1 cellular context compared by ENCODE assay signal in genomic region chr5:95554331-95554646, GRCh38.
TF ChIP-seq lines count a peak whose summit lies in the region.

No MANE protein-coding gene starts in this region.

TF ChIP-seq in K562, 482 proteins besides CTCF, POLR2A, EP300 and RAD21 (continued from another document and continues in another):
- no peak for TF ChIP-seq THAP12 (CRISPR knock-in tag; IDR thresholded peaks at IDR 0.05)
- no peak for TF ChIP-seq KLF6 (CRISPR knock-in tag; IDR thresholded peaks at IDR 0.05; ENCODE audit: borderline replicate concordance)
- TF ChIP-seq, protein P1, sequence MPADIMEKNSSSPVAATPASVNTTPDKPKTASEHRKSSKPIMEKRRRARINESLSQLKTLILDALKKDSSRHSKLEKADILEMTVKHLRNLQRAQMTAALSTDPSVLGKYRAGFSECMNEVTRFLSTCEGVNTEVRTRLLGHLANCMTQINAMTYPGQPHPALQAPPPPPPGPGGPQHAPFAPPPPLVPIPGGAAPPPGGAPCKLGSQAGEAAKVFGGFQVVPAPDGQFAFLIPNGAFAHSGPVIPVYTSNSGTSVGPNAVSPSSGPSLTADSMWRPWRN (IDR thresholded peaks at IDR 0.05; ENCODE audit: low read depth): no peak
- TF ChIP-seq E2F3 (CRISPR knock-in tag; IDR thresholded peaks at IDR 0.05): no peak
- TF ChIP-seq SNIP1 (IDR thresholded peaks at IDR 0.05; ENCODE audit: low read depth): no peak
- no peak for TF ChIP-seq BRF1 (IDR thresholded peaks at IDR 0.05; ENCODE audit: borderline replicate concordance, extremely low read depth, insufficient read length)
- no peak for TF ChIP-seq NFIX (CRISPR knock-in tag; IDR thresholded peaks at IDR 0.05; ENCODE audit: low read depth)
- TF ChIP-seq MTA3 (IDR thresholded peaks at IDR 0.05; ENCODE audit: borderline replicate concordance): 0 out of 2 replicates have a peak, but pooled peaks have one; percentile 13
- TF ChIP-seq, protein P2, sequence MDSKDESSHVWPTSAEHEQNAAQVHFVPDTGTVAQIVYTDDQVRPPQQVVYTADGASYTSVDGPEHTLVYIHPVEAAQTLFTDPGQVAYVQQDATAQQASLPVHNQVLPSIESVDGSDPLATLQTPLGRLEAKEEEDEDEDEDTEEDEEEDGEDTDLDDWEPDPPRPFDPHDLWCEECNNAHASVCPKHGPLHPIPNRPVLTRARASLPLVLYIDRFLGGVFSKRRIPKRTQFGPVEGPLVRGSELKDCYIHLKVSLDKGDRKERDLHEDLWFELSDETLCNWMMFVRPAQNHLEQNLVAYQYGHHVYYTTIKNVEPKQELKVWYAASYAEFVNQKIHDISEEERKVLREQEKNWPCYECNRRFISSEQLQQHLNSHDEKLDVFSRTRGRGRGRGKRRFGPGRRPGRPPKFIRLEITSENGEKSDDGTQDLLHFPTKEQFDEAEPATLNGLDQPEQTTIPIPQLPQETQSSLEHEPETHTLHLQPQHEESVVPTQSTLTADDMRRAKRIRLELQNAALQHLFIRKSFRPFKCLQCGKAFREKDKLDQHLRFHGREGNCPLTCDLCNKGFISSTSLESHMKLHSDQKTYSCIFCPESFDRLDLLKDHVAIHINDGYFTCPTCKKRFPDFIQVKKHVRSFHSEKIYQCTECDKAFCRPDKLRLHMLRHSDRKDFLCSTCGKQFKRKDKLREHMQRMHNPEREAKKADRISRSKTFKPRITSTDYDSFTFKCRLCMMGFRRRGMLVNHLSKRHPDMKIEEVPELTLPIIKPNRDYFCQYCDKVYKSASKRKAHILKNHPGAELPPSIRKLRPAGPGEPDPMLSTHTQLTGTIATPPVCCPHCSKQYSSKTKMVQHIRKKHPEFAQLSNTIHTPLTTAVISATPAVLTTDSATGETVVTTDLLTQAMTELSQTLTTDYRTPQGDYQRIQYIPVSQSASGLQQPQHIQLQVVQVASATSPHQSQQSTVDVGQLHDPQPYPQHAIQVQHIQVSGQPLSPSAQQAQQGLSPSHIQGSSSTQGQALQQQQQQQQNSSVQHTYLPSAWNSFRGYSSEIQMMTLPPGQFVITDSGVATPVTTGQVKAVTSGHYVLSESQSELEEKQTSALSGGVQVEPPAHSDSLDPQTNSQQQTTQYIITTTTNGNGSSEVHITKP (IDR thresholded peaks at IDR 0.05; ENCODE audit: partially characterized antibody): peak; percentile 37
- TF ChIP-seq RB1 (IDR thresholded peaks at IDR 0.05; ENCODE audit: low read depth): no peak
- TF ChIP-seq KLF13 (tag; IDR thresholded peaks at IDR 0.05; ENCODE audit: borderline replicate concordance, low read depth): no peak
- TF ChIP-seq, protein P3, sequence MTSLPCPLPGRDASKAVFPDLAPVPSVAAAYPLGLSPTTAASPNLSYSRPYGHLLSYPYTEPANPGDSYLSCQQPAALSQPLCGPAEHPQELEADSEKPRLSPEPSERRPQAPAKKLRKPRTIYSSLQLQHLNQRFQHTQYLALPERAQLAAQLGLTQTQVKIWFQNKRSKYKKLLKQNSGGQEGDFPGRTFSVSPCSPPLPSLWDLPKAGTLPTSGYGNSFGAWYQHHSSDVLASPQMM (CRISPR knock-in tag; IDR thresholded peaks at IDR 0.05): no peak
- TF ChIP-seq TCFL5 (CRISPR knock-in tag; conservative IDR thresholded peaks at IDR 0.05): no peak
- no peak for TF ChIP-seq RNF219 (CRISPR knock-in tag; IDR thresholded peaks at IDR 0.05)
- TF ChIP-seq HDAC1 (IDR thresholded peaks at IDR 0.05): no peak
- no peak for TF ChIP-seq HINFP (tag; conservative IDR thresholded peaks at IDR 0.05; ENCODE audit: low read depth)
- TF ChIP-seq BRD9 (IDR thresholded peaks at IDR 0.05; ENCODE audit: low read depth, partially characterized antibody): peak; percentile 66
- TF ChIP-seq JUND (IDR thresholded peaks at IDR 0.05; ENCODE audit: borderline replicate concordance, low read depth, low read length): no peak
- TF ChIP-seq JUND (tag; IDR thresholded peaks at IDR 0.05; ENCODE audit: borderline replicate concordance, low read depth, low read length): peak; percentile 21; the same call in 1 of the 3 replicates
- no peak for TF ChIP-seq ZNF384 (IDR thresholded peaks at IDR 0.05; ENCODE audit: low read depth, low read length)
- TF ChIP-seq GTF2F1 (IDR thresholded peaks at IDR 0.05; ENCODE audit: low read depth, low read length): no peak
- TF ChIP-seq OTX1 (CRISPR knock-in tag; IDR thresholded peaks at IDR 0.05): no peak
- TF ChIP-seq ZNF12 (CRISPR knock-in tag; IDR thresholded peaks at IDR 0.05): 0 out of 2 replicates have a peak, but pooled peaks have one; percentile 19
- no peak for TF ChIP-seq RFX1 (IDR thresholded peaks at IDR 0.05)
- no peak for TF ChIP-seq POLR2AphosphoS2 (IDR thresholded peaks at IDR 0.05; ENCODE audit: low read length)
- TF ChIP-seq SMARCE1 (IDR thresholded peaks at IDR 0.05): 0 out of 2 replicates have a peak, but pooled peaks have one; percentile 45
- no peak for TF ChIP-seq RAD51 (IDR thresholded peaks at IDR 0.05; ENCODE audit: borderline replicate concordance, low read depth)
- TF ChIP-seq, protein P4, sequence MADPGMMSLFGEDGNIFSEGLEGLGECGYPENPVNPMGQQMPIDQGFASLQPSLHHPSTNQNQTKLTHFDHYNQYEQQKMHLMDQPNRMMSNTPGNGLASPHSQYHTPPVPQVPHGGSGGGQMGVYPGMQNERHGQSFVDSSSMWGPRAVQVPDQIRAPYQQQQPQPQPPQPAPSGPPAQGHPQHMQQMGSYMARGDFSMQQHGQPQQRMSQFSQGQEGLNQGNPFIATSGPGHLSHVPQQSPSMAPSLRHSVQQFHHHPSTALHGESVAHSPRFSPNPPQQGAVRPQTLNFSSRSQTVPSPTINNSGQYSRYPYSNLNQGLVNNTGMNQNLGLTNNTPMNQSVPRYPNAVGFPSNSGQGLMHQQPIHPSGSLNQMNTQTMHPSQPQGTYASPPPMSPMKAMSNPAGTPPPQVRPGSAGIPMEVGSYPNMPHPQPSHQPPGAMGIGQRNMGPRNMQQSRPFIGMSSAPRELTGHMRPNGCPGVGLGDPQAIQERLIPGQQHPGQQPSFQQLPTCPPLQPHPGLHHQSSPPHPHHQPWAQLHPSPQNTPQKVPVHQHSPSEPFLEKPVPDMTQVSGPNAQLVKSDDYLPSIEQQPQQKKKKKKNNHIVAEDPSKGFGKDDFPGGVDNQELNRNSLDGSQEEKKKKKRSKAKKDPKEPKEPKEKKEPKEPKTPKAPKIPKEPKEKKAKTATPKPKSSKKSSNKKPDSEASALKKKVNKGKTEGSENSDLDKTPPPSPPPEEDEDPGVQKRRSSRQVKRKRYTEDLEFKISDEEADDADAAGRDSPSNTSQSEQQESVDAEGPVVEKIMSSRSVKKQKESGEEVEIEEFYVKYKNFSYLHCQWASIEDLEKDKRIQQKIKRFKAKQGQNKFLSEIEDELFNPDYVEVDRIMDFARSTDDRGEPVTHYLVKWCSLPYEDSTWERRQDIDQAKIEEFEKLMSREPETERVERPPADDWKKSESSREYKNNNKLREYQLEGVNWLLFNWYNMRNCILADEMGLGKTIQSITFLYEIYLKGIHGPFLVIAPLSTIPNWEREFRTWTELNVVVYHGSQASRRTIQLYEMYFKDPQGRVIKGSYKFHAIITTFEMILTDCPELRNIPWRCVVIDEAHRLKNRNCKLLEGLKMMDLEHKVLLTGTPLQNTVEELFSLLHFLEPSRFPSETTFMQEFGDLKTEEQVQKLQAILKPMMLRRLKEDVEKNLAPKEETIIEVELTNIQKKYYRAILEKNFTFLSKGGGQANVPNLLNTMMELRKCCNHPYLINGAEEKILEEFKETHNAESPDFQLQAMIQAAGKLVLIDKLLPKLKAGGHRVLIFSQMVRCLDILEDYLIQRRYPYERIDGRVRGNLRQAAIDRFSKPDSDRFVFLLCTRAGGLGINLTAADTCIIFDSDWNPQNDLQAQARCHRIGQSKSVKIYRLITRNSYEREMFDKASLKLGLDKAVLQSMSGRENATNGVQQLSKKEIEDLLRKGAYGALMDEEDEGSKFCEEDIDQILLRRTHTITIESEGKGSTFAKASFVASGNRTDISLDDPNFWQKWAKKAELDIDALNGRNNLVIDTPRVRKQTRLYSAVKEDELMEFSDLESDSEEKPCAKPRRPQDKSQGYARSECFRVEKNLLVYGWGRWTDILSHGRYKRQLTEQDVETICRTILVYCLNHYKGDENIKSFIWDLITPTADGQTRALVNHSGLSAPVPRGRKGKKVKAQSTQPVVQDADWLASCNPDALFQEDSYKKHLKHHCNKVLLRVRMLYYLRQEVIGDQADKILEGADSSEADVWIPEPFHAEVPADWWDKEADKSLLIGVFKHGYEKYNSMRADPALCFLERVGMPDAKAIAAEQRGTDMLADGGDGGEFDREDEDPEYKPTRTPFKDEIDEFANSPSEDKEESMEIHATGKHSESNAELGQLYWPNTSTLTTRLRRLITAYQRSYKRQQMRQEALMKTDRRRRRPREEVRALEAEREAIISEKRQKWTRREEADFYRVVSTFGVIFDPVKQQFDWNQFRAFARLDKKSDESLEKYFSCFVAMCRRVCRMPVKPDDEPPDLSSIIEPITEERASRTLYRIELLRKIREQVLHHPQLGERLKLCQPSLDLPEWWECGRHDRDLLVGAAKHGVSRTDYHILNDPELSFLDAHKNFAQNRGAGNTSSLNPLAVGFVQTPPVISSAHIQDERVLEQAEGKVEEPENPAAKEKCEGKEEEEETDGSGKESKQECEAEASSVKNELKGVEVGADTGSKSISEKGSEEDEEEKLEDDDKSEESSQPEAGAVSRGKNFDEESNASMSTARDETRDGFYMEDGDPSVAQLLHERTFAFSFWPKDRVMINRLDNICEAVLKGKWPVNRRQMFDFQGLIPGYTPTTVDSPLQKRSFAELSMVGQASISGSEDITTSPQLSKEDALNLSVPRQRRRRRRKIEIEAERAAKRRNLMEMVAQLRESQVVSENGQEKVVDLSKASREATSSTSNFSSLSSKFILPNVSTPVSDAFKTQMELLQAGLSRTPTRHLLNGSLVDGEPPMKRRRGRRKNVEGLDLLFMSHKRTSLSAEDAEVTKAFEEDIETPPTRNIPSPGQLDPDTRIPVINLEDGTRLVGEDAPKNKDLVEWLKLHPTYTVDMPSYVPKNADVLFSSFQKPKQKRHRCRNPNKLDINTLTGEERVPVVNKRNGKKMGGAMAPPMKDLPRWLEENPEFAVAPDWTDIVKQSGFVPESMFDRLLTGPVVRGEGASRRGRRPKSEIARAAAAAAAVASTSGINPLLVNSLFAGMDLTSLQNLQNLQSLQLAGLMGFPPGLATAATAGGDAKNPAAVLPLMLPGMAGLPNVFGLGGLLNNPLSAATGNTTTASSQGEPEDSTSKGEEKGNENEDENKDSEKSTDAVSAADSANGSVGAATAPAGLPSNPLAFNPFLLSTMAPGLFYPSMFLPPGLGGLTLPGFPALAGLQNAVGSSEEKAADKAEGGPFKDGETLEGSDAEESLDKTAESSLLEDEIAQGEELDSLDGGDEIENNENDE (IDR thresholded peaks at IDR 0.05; ENCODE audit: low read depth, low read length): no peak
- no peak for TF ChIP-seq SIN3A (IDR thresholded peaks at IDR 0.05; ENCODE audit: borderline replicate concordance in 2 of 2, control insufficient read depth in 1 of 2, low read depth in 2 of 2, low read length in 2 of 2)
- no peak for TF ChIP-seq ZKSCAN3 (CRISPR knock-in tag; IDR thresholded peaks at IDR 0.05)
- no peak for TF ChIP-seq ZSCAN29 (IDR thresholded peaks at IDR 0.05)
- no peak for TF ChIP-seq HMG20B (CRISPR knock-in tag; IDR thresholded peaks at IDR 0.05)
